In genomic region chr3:11323827-11324226, GRCh38 we compare ENCODE assay signal across 1 cellular context.
TF ChIP-seq lines count a peak whose summit lies in the region.

No MANE protein-coding gene starts in this region.

TF ChIP-seq in SK-N-SH, 30 proteins besides CTCF, POLR2A, EP300 and RAD21 (continued from another document):
- TF ChIP-seq USF2 (IDR thresholded peaks at IDR 0.05; ENCODE audit: borderline replicate concordance, low read depth, low read length) (no peak), TEAD4 (IDR thresholded peaks at IDR 0.05; ENCODE audit: borderline replicate concordance, insufficient read depth) (no peak), ZBTB33 (IDR thresholded peaks at IDR 0.05; ENCODE audit: borderline replicate concordance, low read depth) (no peak), NRF1 (IDR thresholded peaks at IDR 0.05; ENCODE audit: low read depth, low read length) (no peak), NFIC (IDR thresholded peaks at IDR 0.05; ENCODE audit: borderline replicate concordance) (no peak), MXI1 (IDR thresholded peaks at IDR 0.05; ENCODE audit: low read depth, low read length) (no peak), TAF1 (IDR thresholded peaks at IDR 0.05; ENCODE audit: borderline replicate concordance, low read depth, low read length) (no peak), USF1 (IDR thresholded peaks at IDR 0.05; ENCODE audit: borderline replicate concordance, low read depth) (no peak), SIN3A (IDR thresholded peaks at IDR 0.05; ENCODE audit: borderline replicate concordance, low read depth, low read length) (no peak), PBX3 (IDR thresholded peaks at IDR 0.05) (no peak), RCOR1 (IDR thresholded peaks at IDR 0.05; ENCODE audit: low read length) (no peak), TCF12 (IDR thresholded peaks at IDR 0.05) (no peak), JUND (IDR thresholded peaks at IDR 0.05) (no peak), EZH2phosphoT487 (IDR thresholded peaks at IDR 0.05; ENCODE audit: borderline replicate concordance, low read depth) (no peak), SMC3 (IDR thresholded peaks at IDR 0.05; ENCODE audit: low read depth, low read length) (no peak), MAX (IDR thresholded peaks at IDR 0.05; ENCODE audit: low read depth) (no peak)
